ENCODE assay signal across 9 cellular contexts in genomic region chr1:248824301-248824700, GRCh38. TPM values are rescaled to one million over a fixed set of nuclear protein-coding genes. Genes with fewer than 3 reads are reported as not detected.
DNase-seq lines count a peak whose midpoint lies in the region; ATAC-seq and TF ChIP-seq lines count a peak whose summit lies in the region.
"Had no signal": no experiment of that assay in that cellular context is flagged by ENCODE, and none has a peak within 500 bp of the region (broad histone marks: within the 10 kb centered on the region; RNA-seq: fewer than 3 reads in every experiment).

No MANE protein-coding gene starts in this region.

- in situ Hi-C loops in astrocyte of the cerebellum (cut with HindIII; ENCODE audit: low sequenced_read_pairs), result no loop called here

- no peak for TF ChIP-seq POLR2A in vagina (IDR thresholded peaks at IDR 0.05)

- H3K36me3 ChIP-seq in muscle layer of duodenum (ENCODE audit: control insufficient read depth in 1 of 2, insufficient read depth in 2 of 2, low read length in 2 of 2), result peaks cover 0 to 29% of the 10 kb centered on the region in 2 donors
- peaks cover 0 to 18% of the 10 kb centered on the region in 2 donors for H3K36me3 ChIP-seq in vagina
- H3K36me3 ChIP-seq in aorta (ENCODE audit: control insufficient read depth in 1 of 2, insufficient read depth in 2 of 2, low read length in 1 of 2), result no peaks in the 10 kb centered on the region

- no peaks in the 10 kb centered on the region for H3K9me3 ChIP-seq in muscle layer of duodenum (ENCODE audit: control insufficient read depth in 1 of 2, low read length in 2 of 2)
- no peaks in the 10 kb centered on the region for H3K9me3 ChIP-seq in vagina
- H3K9me3 ChIP-seq in aorta (ENCODE audit: control insufficient read depth, low read length), result no peaks in the 10 kb centered on the region

- H3K4me3 ChIP-seq in astrocyte of the cerebellum (ENCODE audit: low read depth, low read length), result peak overlapping the region; percentile 85
- H3K4me3 ChIP-seq in muscle layer of duodenum (ENCODE audit: low read depth in 1 of 2, low read length in 2 of 2), result peak overlapping the region; percentile 94 to 95
- H3K4me3 ChIP-seq in vagina, result peak overlapping the region; percentile 67 to 77
- H3K4me3 ChIP-seq in aorta (ENCODE audit: low read length in 2 of 2), result no peak overlapping the region

- peaks cover 61% of the 10 kb centered on the region for H3K4me1 Mint-ChIP-seq in stimulated activated naive CD8-positive, alpha-beta T cell treated with anti-CD3 and anti-CD28 coated beads, Interleukin-15, Interleukin-2, amounts not matched to agents 100 ng/mL and 50 ng/mL, for 24 hours (ENCODE audit: low read depth)

- H3K4me1 ChIP-seq in muscle layer of duodenum (ENCODE audit: control insufficient read depth in 1 of 2, insufficient read depth in 2 of 2, low read length in 2 of 2) (peaks cover 18 to 64% of the 10 kb centered on the region in 2 donors), vagina (peaks cover 58% of the 10 kb centered on the region), aorta (ENCODE audit: control insufficient read depth in 1 of 2, insufficient read depth in 2 of 2, low read length in 2 of 2) (peaks cover 7 to 8% of the 10 kb centered on the region in 2 donors)

- H3K4me3 Mint-ChIP-seq in stimulated activated naive CD8-positive, alpha-beta T cell treated with anti-CD3 and anti-CD28 coated beads, Interleukin-15, Interleukin-2, amounts not matched to agents 100 ng/mL and 50 ng/mL, for 24 hours, result peak overlapping the region; percentile 95

- DNase-seq in stimulated activated naive CD8-positive, alpha-beta T cell treated with anti-CD3 and anti-CD28 coated beads, Interleukin-15, Interleukin-2, amounts not matched to agents 100 U/mL and 50 U/mL, for 24 hours, result no peak
- DNase-seq in astrocyte of the cerebellum (ENCODE audit: low read depth) (no peak), vagina (ENCODE audit: extremely low spot score in 2 of 2) (no peak), aorta (no peak), iPS-NIHi11 (ENCODE audit: low spot score) (no peak)
- DNase-seq: DMS79 treated with DMSO at 0.1 percent for 48 hours had no signal

- H3K27ac ChIP-seq in muscle layer of duodenum (ENCODE audit: low read length) (no peak overlapping the region), vagina (peak overlapping the region; percentile 98), aorta (ENCODE audit: low read depth in 1 of 2, low read length in 2 of 2) (no peak overlapping the region)

- intact Hi-C loops in vagina (cut with DNase I), result no loop called here
- intact Hi-C loops in aorta (cut with DNase I), result no loop called here

- peak overlapping the region; percentile 0 for H3K27ac Mint-ChIP-seq in stimulated activated naive CD8-positive, alpha-beta T cell treated with anti-CD3 and anti-CD28 coated beads, Interleukin-15, Interleukin-2, amounts not matched to agents 100 ng/mL and 50 ng/mL, for 24 hours

- H3K9me3 Mint-ChIP-seq in stimulated activated naive CD8-positive, alpha-beta T cell treated with anti-CD3 and anti-CD28 coated beads, Interleukin-15, Interleukin-2, amounts not matched to agents 100 ng/mL and 50 ng/mL, for 24 hours, result no peaks in the 10 kb centered on the region

- no peak for ATAC-seq in stimulated activated naive CD8-positive, alpha-beta T cell treated with anti-CD3 and anti-CD28 coated beads, Interleukin-15, Interleukin-2, amounts not matched to agents 100 U/mL and 50 U/mL, for 24 hours
- no peak for ATAC-seq in aorta (ENCODE audit: low FRiP score)
- no peak for ATAC-seq in GM21423 (IDR thresholded peaks at IDR 0.05; ENCODE audit: unreplicated experiment)

- no peaks in the 10 kb centered on the region for H3K27me3 ChIP-seq in muscle layer of duodenum (ENCODE audit: low read depth, low read length)
- H3K27me3 ChIP-seq in vagina, result no peaks in the 10 kb centered on the region
- H3K27me3 ChIP-seq in aorta (ENCODE audit: control insufficient read depth in 1 of 2, insufficient read depth in 2 of 2, low read length in 1 of 2), result no peaks in the 10 kb centered on the region

- no peak for TF ChIP-seq CTCF in astrocyte of the cerebellum (IDR thresholded peaks at IDR 0.05; ENCODE audit: low read depth, low read length, missing control alignments)
- TF ChIP-seq CTCF in vagina (IDR thresholded peaks at IDR 0.05), result no peak

- 96 to 100% methylated on average over 1 of the region's 1 CpG for WGBS in aorta, 2 donors

- no peaks in the 10 kb centered on the region for H3K27me3 Mint-ChIP-seq in stimulated activated naive CD8-positive, alpha-beta T cell treated with anti-CD3 and anti-CD28 coated beads, Interleukin-15, Interleukin-2, amounts not matched to agents 100 ng/mL and 50 ng/mL, for 24 hours

- peaks cover 25% of the 10 kb centered on the region for H3K36me3 Mint-ChIP-seq in stimulated activated naive CD8-positive, alpha-beta T cell treated with anti-CD3 and anti-CD28 coated beads, Interleukin-15, Interleukin-2, amounts not matched to agents 100 ng/mL and 50 ng/mL, for 24 hours (ENCODE audit: low read depth)

RNA-seq across cellular contexts. Expression of gene SH3BP5L, which starts 1.4 kb away (rescaled TPM):
- total RNA-seq in vagina, result 18.7 TPM
- total RNA-seq in aorta, result 10 to 100 TPM; 21.4 to 25.1 TPM
- polyA plus RNA-seq in aorta, result 10 to 100 TPM; 11.8 to 16.6 TPM

RNA-seq across cellular contexts. Expression of gene ZNF672, which starts 13.7 kb away (rescaled TPM):
- total RNA-seq in vagina, result 44.9 TPM
- 10 to 100 TPM; 18.7 to 30.5 TPM for total RNA-seq in aorta
- polyA plus RNA-seq in aorta, result 10 to 100 TPM in 1 of 2 donors, 1 to 10 TPM in 1; 5.1 to 11.0 TPM

RNA-seq across cellular contexts. Expression of gene ZNF692, which starts 34.6 kb away (rescaled TPM):
- total RNA-seq in vagina (46.7 TPM), aorta (10 to 100 TPM; 20.7 to 41.3 TPM)
- 100 to 1,000 TPM in 1 of 2 donors, 10 to 100 TPM in 1; 10.3 to 176 TPM for polyA plus RNA-seq in aorta

Comparison
In these comparisons a context has a peak if more than half of its experiments do, and no peak if none do; other contexts are left out.
1. H3K4me3 ChIP-seq: peak in astrocyte of the cerebellum (single experiment), muscle layer of duodenum (2 of 2) and vagina (2 of 2); none in aorta (0 of 2).